In genomic region chr20:53895385-53895755, GRCh38 we compare ENCODE assay signal across 25 cellular contexts.
"Had no signal": no experiment of that assay in that cellular context is flagged by ENCODE, and none has a peak within 500 bp of the region (broad histone marks: within the 10 kb centered on the region; RNA-seq: fewer than 3 reads in every experiment).

No MANE protein-coding gene starts in this region.

- H3K27ac Mint-ChIP-seq: stimulated activated effector memory CD8-positive, alpha-beta T cell treated with anti-CD3 and anti-CD28 coated beads, Interleukin-12 subunit alpha, Interleukin-12 subunit beta, amount 100 ng/mL, for 72 hours; type B pancreatic cell had no signal

- H3K4me3 ChIP-seq: colonic mucosa, dorsolateral prefrontal cortex, lung, right lobe of liver, skin epidermis, testis had no signal

- H3K27ac ChIP-seq: colonic mucosa, dorsolateral prefrontal cortex, right lobe of liver, skin epidermis, testis, WERI-Rb-1 had no signal

- H3K9me3 Mint-ChIP-seq: effector memory CD8-positive, alpha-beta T cell; immature natural killer cell; stimulated activated effector memory CD8-positive, alpha-beta T cell treated with anti-CD3 and anti-CD28 coated beads, Interleukin-12 subunit alpha, Interleukin-12 subunit beta, amount 100 ng/mL, for 72 hours had no signal

- H3K4me1 ChIP-seq: right lobe of liver, testis had no signal

- H3K36me3 Mint-ChIP-seq: immature natural killer cell, type B pancreatic cell had no signal

- H3K9me3 ChIP-seq: colonic mucosa, right lobe of liver, testis had no signal

- FAIRE-seq: bronchial epithelial cell, endothelial cell of umbilical vein, TTC549 had no signal

- H3K4me3 Mint-ChIP-seq: naive thymus-derived CD4-positive, alpha-beta T cell; neural crest cell; type B pancreatic cell had no signal

- H3K36me3 ChIP-seq: colonic mucosa, right lobe of liver, WERI-Rb-1 had no signal

- H3K27me3 ChIP-seq: colonic mucosa, right lobe of liver, testis had no signal

- H3K27me3 Mint-ChIP-seq: effector memory CD8-positive, alpha-beta T cell; naive thymus-derived CD4-positive, alpha-beta T cell; type B pancreatic cell had no signal

- ATAC-seq: activated naive CD4-positive, alpha-beta T cell treated with anti-CD3 and anti-CD28 coated beads, Interleukin-2, amount 50 U/mL, for 72 hours; effector memory CD8-positive, alpha-beta T cell; esophagus mucosa; left lobe of liver; naive thymus-derived CD4-positive, alpha-beta T cell; right lobe of liver; stimulated activated effector memory CD8-positive, alpha-beta T cell treated with anti-CD3 and anti-CD28 coated beads, Interleukin-12 subunit alpha, Interleukin-12 subunit beta, amount 100 ng/mL, for 72 hours had no signal

- DNase-seq: activated CD4-positive, alpha-beta T cell treated with anti-CD3 and anti-CD28 coated beads for 1 hour; amygdala; colonic mucosa; dorsolateral prefrontal cortex; effector memory CD8-positive, alpha-beta T cell; foreskin melanocyte; immature natural killer cell; naive thymus-derived CD4-positive, alpha-beta T cell; occipital lobe; right lobe of liver; stimulated activated CD4-positive, alpha-beta T cell treated with anti-CD3 and anti-CD28 coated beads, Interleukin-2, amount 100 ng/mL, for 24 hours; T-helper 1 cell; testis; WERI-Rb-1 had no signal
